Comparison of ENCODE assay signal across 34 cellular contexts in the genomic region with DNA sequence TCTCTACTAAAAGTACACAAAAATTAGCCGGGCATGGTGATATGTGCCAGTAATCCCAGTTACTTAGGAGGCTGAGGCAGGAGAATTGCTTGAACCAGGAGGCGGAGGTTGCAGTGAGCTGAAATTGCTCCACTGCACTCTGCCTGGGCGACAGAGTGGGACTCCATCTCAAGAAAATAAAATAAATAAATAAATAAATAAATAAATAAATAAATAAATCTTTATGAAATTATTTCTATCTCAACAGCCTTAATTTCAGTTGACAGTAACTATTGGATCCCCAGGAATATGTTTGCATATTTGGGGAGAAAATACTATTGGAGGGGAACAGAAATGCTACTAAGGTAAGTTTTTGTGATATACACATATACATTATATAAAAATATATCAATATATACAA.
"Had no signal": no experiment of that assay in that cellular context is flagged by ENCODE, and none has a peak within 500 bp of the region (broad histone marks: within the 10 kb centered on the region; RNA-seq: fewer than 3 reads in every experiment).

No MANE protein-coding gene starts in this region.

- H3K27ac ChIP-seq: adrenal gland, ascending aorta, body of pancreas, brain microvascular endothelial cell, breast epithelium had no signal

- H3K4me3 ChIP-seq: adrenal gland, ascending aorta, body of pancreas, breast epithelium, cardiac muscle cell had no signal

- FAIRE-seq: astrocyte, bronchial epithelial cell had no signal

- H3K36me3 ChIP-seq: adrenal gland, ascending aorta, brain microvascular endothelial cell, breast epithelium, cardiac muscle cell had no signal

- ATAC-seq: activated naive CD4-positive, alpha-beta T cell treated with anti-CD3 and anti-CD28 coated beads, Interleukin-2, amount 50 U/mL, for 72 hours; activated naive CD8-positive, alpha-beta T cell treated with anti-CD3 and anti-CD28 coated beads, Interleukin-2, amount 50 U/mL, for 24 hours; activated T-cell treated with anti-CD3 and anti-CD28 coated beads, Interleukin-2, amount 50 U/mL, for 4 hours; activated T-cell treated with anti-CD3 and anti-CD28 coated beads, Interleukin-2, amount 50 U/mL, for 72 hours; activated T-helper 17 cell treated with anti-CD3 and anti-CD28 coated beads, Interleukin-2, amount 50 U/mL, for 72 hours; body of pancreas had no signal

- H3K9me3 ChIP-seq: adrenal gland, ascending aorta, body of pancreas, breast epithelium had no signal

- DNase-seq: activated effector memory CD4-positive, alpha-beta T cell treated with anti-CD3 and anti-CD28 coated beads, Interleukin-2, amount 50 U/mL, for 16 hours; activated effector memory CD4-positive, alpha-beta T cell treated with Interleukin-2 at 50 U/mL for 16 hours; activated gamma-delta T cell; activated gamma-delta T cell treated with Interleukin-2 at 50 U/mL for 16 hours; activated naive CD4-positive, alpha-beta T cell; activated naive CD4-positive, alpha-beta T cell treated with anti-CD3 and anti-CD28 coated beads for 36 hours; activated naive CD4-positive, alpha-beta T cell treated with anti-CD3 and anti-CD28 coated beads, Interleukin-2, amount 10 ng/mL, durations not matched to agents 7 days and 5 days; activated naive CD4-positive, alpha-beta T cell treated with anti-CD3 and anti-CD28 coated beads, Interleukin-2, amount 50 U/mL, for 16 hours; activated naive CD4-positive, alpha-beta T cell treated with Interleukin-2 at 50 U/mL for 16 hours; activated naive CD8-positive, alpha-beta T cell treated with anti-CD3 and anti-CD28 coated beads for 36 hours; activated naive CD8-positive, alpha-beta T cell treated with anti-CD3 and anti-CD28 coated beads, Interleukin-2, amount 10 ng/mL, durations not matched to agents 7 days and 5 days; activated naive CD8-positive, alpha-beta T cell treated with anti-CD3 and anti-CD28 coated beads, Interleukin-2, amount 50 U/mL, for 24 hours; activated T-cell treated with anti-CD3 and anti-CD28 coated beads, Interleukin-2, amount 50 U/mL, for 1 hour; activated T-cell treated with anti-CD3 and anti-CD28 coated beads, Interleukin-2, amount 50 U/mL, for 24 hours; activated T-cell treated with anti-CD3 and anti-CD28 coated beads, Interleukin-2, amount 50 U/mL, for 4 hours; activated T-cell treated with anti-CD3 and anti-CD28 coated beads, Interleukin-2, amount 50 U/mL, for 48 hours; activated T-cell treated with anti-CD3 and anti-CD28 coated beads, Interleukin-2, amount 50 U/mL, for 72 hours; adrenal gland; amniotic stem cell; amygdala; anterior cingulate cortex; aorta; body of pancreas; brain microvascular endothelial cell; caudate nucleus; central memory CD4-positive, alpha-beta T cell; cerebellar nuclear complex had no signal

- H3K27me3 ChIP-seq: adrenal gland, ascending aorta, body of pancreas, brain microvascular endothelial cell, breast epithelium, cardiac muscle cell had no signal

- H3K4me1 ChIP-seq: ascending aorta, body of pancreas, breast epithelium had no signal
